In the genomic region with DNA sequence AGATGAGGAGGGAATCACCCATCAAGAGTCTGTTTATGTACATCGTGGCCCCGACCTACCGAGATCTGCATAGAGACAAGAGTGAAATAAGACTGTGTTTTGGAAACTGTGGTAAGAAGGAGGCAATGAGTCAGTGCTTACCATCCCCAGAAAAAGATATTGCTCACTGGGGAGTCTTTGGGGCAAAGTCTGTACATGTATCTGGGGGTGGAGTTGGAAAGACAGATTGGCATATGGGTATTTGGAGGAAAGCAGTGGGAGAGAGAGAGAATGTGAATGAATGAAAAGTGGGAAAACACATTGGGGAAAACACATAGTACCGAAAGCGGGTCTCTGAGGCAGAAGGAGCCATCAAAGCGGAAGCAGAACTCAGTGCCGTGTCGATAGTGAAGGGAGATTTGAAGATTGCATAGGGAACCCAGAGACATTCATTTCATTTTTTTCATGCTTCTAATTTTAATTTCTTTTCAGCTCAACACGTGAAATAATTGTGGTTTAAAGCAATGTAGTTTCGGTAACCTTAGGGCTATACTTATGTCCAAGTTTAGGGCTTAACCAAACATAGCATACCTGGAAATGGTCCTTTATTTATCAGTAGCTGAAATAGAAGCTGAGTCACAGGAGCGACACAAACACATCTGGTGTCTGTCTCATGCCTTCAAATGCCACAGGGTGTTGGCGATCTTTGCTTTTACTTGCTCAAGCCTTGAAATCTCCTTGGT, we compare ENCODE assay signal across 8 cellular contexts.
A peak's percentile ranks its signal among the peaks of the same experiment; 100 is the strongest.
DNase-seq lines count a peak whose midpoint lies in the region; ATAC-seq and TF ChIP-seq lines count a peak whose summit lies in the region.

No MANE protein-coding gene starts in this region.

- H3K36me3 Mint-ChIP-seq in Calu3 (ENCODE audit: insufficient read depth, unreplicated experiment): no peaks in the 10 kb centered on the region

- DNase-seq in AML-193 (lab: John Stamatoyannopoulos, UW) (peak; percentile 90), epithelial cell of prostate (ENCODE audit: low read depth, low spot score) (peak; percentile 84), Calu3 (no peak), NCI-H2227 treated with DMSO at 0.1 percent for 48 hours (lab: John Stamatoyannopoulos, UW) (no peak)
- DNase-seq in activated CD4-positive, alpha-beta T cell treated with anti-CD3 and anti-CD28 coated beads for 1 hour: peak; percentile 48
- DNase-seq in stimulated activated CD4-positive, alpha-beta T cell treated with anti-CD3 and anti-CD28 coated beads, TNF-alpha, amount 100 ng/mL, for 4 hours (ENCODE audit: low read depth in 3 of 3): peak in 2 of 3 experiments; percentile 25 to 56

- H3K9me3 Mint-ChIP-seq in Calu3 (ENCODE audit: low read depth, unreplicated experiment): no peaks in the 10 kb centered on the region

- CTCF ChIA-PET in Calu3 (lab: Charles Lee): interaction anchor here (1.1 kb wide), 2 partner anchors 11 to 31 kb away, joined by 3 read pairs; no protein-coding TSS in a partner anchor

- ATAC-seq in GM19452 (IDR thresholded peaks at IDR 0.05; ENCODE audit: unreplicated experiment): peak; percentile 62
- ATAC-seq in HG03469 (IDR thresholded peaks at IDR 0.05; ENCODE audit: unreplicated experiment): peak; percentile 55

- peaks cover 16% of the 10 kb centered on the region for H3K4me1 Mint-ChIP-seq in Calu3 (ENCODE audit: low read depth, unreplicated experiment)

- peak overlapping the region; percentile 91 for H3K27ac ChIP-seq in epithelial cell of prostate

- intact Hi-C loops in Calu3 (cut with micrococcal nuclease; ENCODE audit: unreplicated experiment): no loop called here

- TF ChIP-seq CTCF in Calu3 (IDR thresholded peaks at IDR 0.05; ENCODE audit: unreplicated experiment): no peak

- no peaks in the 10 kb centered on the region for H3K27me3 Mint-ChIP-seq in Calu3 (ENCODE audit: unreplicated experiment)

- no peak overlapping the region for H3K27ac Mint-ChIP-seq in Calu3 (ENCODE audit: unreplicated experiment)

- no TSS peak for BruUV-seq in Calu3 (replicated peaks; lab: Mats Ljungman, UMichigan)

- no peak overlapping the region for H3K4me3 Mint-ChIP-seq in Calu3 (ENCODE audit: low read depth, unreplicated experiment)

Comparison
In these comparisons a context has a peak if more than half of its experiments do, and no peak if none do; other contexts are left out.
1. DNase-seq: peak in AML-193 (2 of 2), activated CD4-positive, alpha-beta T cell treated with anti-CD3 and anti-CD28 coated beads for 1 hour (single experiment), epithelial cell of prostate (single experiment) and stimulated activated CD4-positive, alpha-beta T cell treated with anti-CD3 and anti-CD28 coated beads, TNF-alpha, amount 100 ng/mL, for 4 hours (2 of 3); none in Calu3 (single experiment) and NCI-H2227 treated with DMSO at 0.1 percent for 48 hours (single experiment).